18 cellular contexts compared by ENCODE assay signal in genomic region chr2:85389139-85389538, GRCh38. TPM values are rescaled to one million over a fixed set of nuclear protein-coding genes. Genes with fewer than 3 reads are reported as not detected.
A peak's percentile ranks its signal among the peaks of the same experiment; 100 is the strongest.
DNase-seq lines count a peak whose midpoint lies in the region; ATAC-seq and TF ChIP-seq lines count a peak whose summit lies in the region.
"Had no signal": no experiment of that assay in that cellular context is flagged by ENCODE, and none has a peak within 500 bp of the region (broad histone marks: within the 10 kb centered on the region; RNA-seq: fewer than 3 reads in every experiment).

No MANE protein-coding gene starts in this region.

- intact Hi-C loops in adrenal gland (cut with DNase I), result no loop called here
- intact Hi-C loops in activated CD8-positive, alpha-beta T cell treated with anti-CD3 and anti-CD28 coated beads for 36 hours (cut with micrococcal nuclease), result no loop called here

- POLR2A ChIA-PET in activated CD8-positive, alpha-beta T cell treated with anti-CD3 and anti-CD28 coated beads for 36 hours (lab: Charles Lee), result interaction anchor here (1.1 to 1.9 kb wide), 5 partner anchors 34 to 157 kb away, joined by 3 to 6 read pairs (median 3); partner anchors contain the start of genes ELMOD3, MAT2A and RETSAT

- H3K27me3 ChIP-seq in endodermal cell (ENCODE audit: control insufficient read depth, insufficient read depth, low read length, poor library complexity, severe bottlenecking) (no peaks in the 10 kb centered on the region), adrenal gland (no peaks in the 10 kb centered on the region)

- H3K36me3 Mint-ChIP-seq in activated T-cell treated with anti-CD3 and anti-CD28 coated beads, Interleukin-2, amount 50 U/mL, for 24 hours (ENCODE audit: low read depth), result peaks cover 52% of the 10 kb centered on the region
- H3K36me3 Mint-ChIP-seq in IgD-negative memory B cell (peaks cover 3% of the 10 kb centered on the region), endodermal cell (ENCODE audit: low read depth) (peaks cover 10% of the 10 kb centered on the region)
- peaks cover 40% of the 10 kb centered on the region for H3K36me3 Mint-ChIP-seq in stimulated activated memory B cell treated with anti-CD40 and anti-IgM and Interleukin-4, amounts not matched to agents 10 μg/mL and 1 μg/mL and 100 μg/mL, for 72 hours
- no peaks in the 10 kb centered on the region for H3K36me3 Mint-ChIP-seq in activated CD8-positive, alpha-beta T cell treated with anti-CD3 and anti-CD28 coated beads for 36 hours (ENCODE audit: low read depth)

- H3K4me3 ChIP-seq in endodermal cell (ENCODE audit: low read length) (no peak overlapping the region), adrenal gland (no peak overlapping the region)
- H3K4me3 ChIP-seq: GM12878 had no signal

- H3K27ac ChIP-seq in endodermal cell (ENCODE audit: low read depth, low read length) (peak overlapping the region; percentile 51), adrenal gland (no peak overlapping the region)

- H3K4me1 ChIP-seq in endodermal cell (ENCODE audit: control insufficient read depth, insufficient read depth, low read length) (peaks cover 2% of the 10 kb centered on the region), adrenal gland (replicated peaks in 1 of 2) (peaks cover 0 to 3% of the 10 kb centered on the region in 2 donors)

- CTCF ChIA-PET in activated CD8-positive, alpha-beta T cell treated with anti-CD3 and anti-CD28 coated beads for 36 hours (lab: Charles Lee), result interaction anchor here (1.0 to 8.7 kb wide), 8 partner anchors 19 to 248 kb away, joined by 3 to 108 read pairs (median 4); partner anchors contain the start of gene SH2D6

- DNase-seq in activated T-cell treated with anti-CD3 and anti-CD28 coated beads, Interleukin-2, amount 50 U/mL, for 24 hours, result no peak
- no peak for DNase-seq in activated T-cell treated with anti-CD3 and anti-CD28 coated beads, Interleukin-2, amount 50 U/mL, for 1 hour
- DNase-seq in endodermal cell, result no peak
- no peak for DNase-seq in adrenal gland
- no peak for DNase-seq in activated CD8-positive, alpha-beta T cell treated with anti-CD3 and anti-CD28 coated beads for 36 hours
- no peak for DNase-seq in middle frontal gyrus (ENCODE audit: extremely low spot score, low spot score)
- DNase-seq: C1 segment of cervical spinal cord, GDM1, GOT3, NCI-H1048, NCI-H1436 treated with DMSO at 0.1 percent for 48 hours, NCI-H2029 treated with DMSO at 0.1 percent for 48 hours, NCI-H510A, NCI-H774, PC-3 had no signal

- peaks cover 19% of the 10 kb centered on the region for H3K36me3 ChIP-seq in endodermal cell (ENCODE audit: control insufficient read depth, insufficient read depth, low read length)
- H3K36me3 ChIP-seq in adrenal gland (replicated peaks in 1 of 2), result peaks cover 0 to 60% of the 10 kb centered on the region in 2 donors

- TF ChIP-seq POLR2A in adrenal gland (IDR thresholded peaks at IDR 0.05), result no peak

- H3K4me3 Mint-ChIP-seq in activated T-cell treated with anti-CD3 and anti-CD28 coated beads, Interleukin-2, amount 50 U/mL, for 24 hours, result no peak overlapping the region
- H3K4me3 Mint-ChIP-seq in IgD-negative memory B cell, result no peak overlapping the region
- no peak overlapping the region for H3K4me3 Mint-ChIP-seq in endodermal cell
- no peak overlapping the region for H3K4me3 Mint-ChIP-seq in stimulated activated memory B cell treated with anti-CD40 and anti-IgM and Interleukin-4, amounts not matched to agents 10 μg/mL and 1 μg/mL and 100 μg/mL, for 72 hours
- no peak overlapping the region for H3K4me3 Mint-ChIP-seq in activated CD8-positive, alpha-beta T cell treated with anti-CD3 and anti-CD28 coated beads for 36 hours

- no peak for ATAC-seq in stimulated activated memory B cell treated with anti-CD40 and anti-IgM and Interleukin-4, amounts not matched to agents 10 μg/mL and 1 μg/mL and 100 μg/mL, for 72 hours
- ATAC-seq in activated CD8-positive, alpha-beta T cell treated with anti-CD3 and anti-CD28 coated beads for 36 hours, result no peak
- ATAC-seq: GM12878, PC-3 had no signal

- H3K27ac Mint-ChIP-seq in activated T-cell treated with anti-CD3 and anti-CD28 coated beads, Interleukin-2, amount 50 U/mL, for 24 hours, result peak overlapping the region; percentile 7
- peak overlapping the region; percentile 17 to 87 (median 56) for H3K27ac Mint-ChIP-seq in IgD-negative memory B cell
- no peak overlapping the region for H3K27ac Mint-ChIP-seq in endodermal cell
- peak overlapping the region; percentile 83 for H3K27ac Mint-ChIP-seq in stimulated activated memory B cell treated with anti-CD40 and anti-IgM and Interleukin-4, amounts not matched to agents 10 μg/mL and 1 μg/mL and 100 μg/mL, for 72 hours
- H3K27ac Mint-ChIP-seq in activated CD8-positive, alpha-beta T cell treated with anti-CD3 and anti-CD28 coated beads for 36 hours, result no peak overlapping the region

- no peaks in the 10 kb centered on the region for H3K9me3 ChIP-seq in endodermal cell (ENCODE audit: control insufficient read depth, low read length)
- no peaks in the 10 kb centered on the region for H3K9me3 ChIP-seq in adrenal gland (replicated peaks in 1 of 3)

- H3K27me3 Mint-ChIP-seq in activated T-cell treated with anti-CD3 and anti-CD28 coated beads, Interleukin-2, amount 50 U/mL, for 24 hours, result no peaks in the 10 kb centered on the region
- H3K27me3 Mint-ChIP-seq in IgD-negative memory B cell, result no peaks in the 10 kb centered on the region
- H3K27me3 Mint-ChIP-seq in endodermal cell (ENCODE audit: insufficient read depth), result no peaks in the 10 kb centered on the region
- H3K27me3 Mint-ChIP-seq in stimulated activated memory B cell treated with anti-CD40 and anti-IgM and Interleukin-4, amounts not matched to agents 10 μg/mL and 1 μg/mL and 100 μg/mL, for 72 hours, result no peaks in the 10 kb centered on the region
- H3K27me3 Mint-ChIP-seq in activated CD8-positive, alpha-beta T cell treated with anti-CD3 and anti-CD28 coated beads for 36 hours, result no peaks in the 10 kb centered on the region

- no peak for TF ChIP-seq CTCF in endodermal cell (conservative IDR thresholded peaks at IDR 0.05)
- no peak for TF ChIP-seq CTCF in adrenal gland (IDR thresholded peaks at IDR 0.05)
- no peak for TF ChIP-seq CTCF in activated CD8-positive, alpha-beta T cell treated with anti-CD3 and anti-CD28 coated beads for 36 hours (IDR thresholded peaks at IDR 0.05)

- WGBS in endodermal cell (ENCODE audit: insufficient coverage in 1 of 2, insufficient read length in 1 of 2), 2 experiments, result 92 to 95% methylated on average over 6 to 9 of the region's 9 CpGs
- WGBS in adrenal gland, 4 donors, result 85 to 90% (median 88%) methylated on average over 8 to 9 of the region's 9 CpGs

- H3K4me1 Mint-ChIP-seq in activated T-cell treated with anti-CD3 and anti-CD28 coated beads, Interleukin-2, amount 50 U/mL, for 24 hours (ENCODE audit: low read depth), result peaks cover 13% of the 10 kb centered on the region
- peaks cover 14 to 34% (median 18%) of the 10 kb centered on the region in 3 donors for H3K4me1 Mint-ChIP-seq in IgD-negative memory B cell
- H3K4me1 Mint-ChIP-seq in endodermal cell, result peaks cover 20% of the 10 kb centered on the region
- peaks cover 38% of the 10 kb centered on the region for H3K4me1 Mint-ChIP-seq in stimulated activated memory B cell treated with anti-CD40 and anti-IgM and Interleukin-4, amounts not matched to agents 10 μg/mL and 1 μg/mL and 100 μg/mL, for 72 hours
- peaks cover 3% of the 10 kb centered on the region for H3K4me1 Mint-ChIP-seq in activated CD8-positive, alpha-beta T cell treated with anti-CD3 and anti-CD28 coated beads for 36 hours (ENCODE audit: low read depth)

- H3K9ac ChIP-seq in endodermal cell (ENCODE audit: extremely low read depth, low read length, poor library complexity, severe bottlenecking), result no peak overlapping the region

- H3K9me3 Mint-ChIP-seq in activated T-cell treated with anti-CD3 and anti-CD28 coated beads, Interleukin-2, amount 50 U/mL, for 24 hours, result no peaks in the 10 kb centered on the region
- no peaks in the 10 kb centered on the region for H3K9me3 Mint-ChIP-seq in IgD-negative memory B cell
- H3K9me3 Mint-ChIP-seq in endodermal cell, result no peaks in the 10 kb centered on the region
- H3K9me3 Mint-ChIP-seq in stimulated activated memory B cell treated with anti-CD40 and anti-IgM and Interleukin-4, amounts not matched to agents 10 μg/mL and 1 μg/mL and 100 μg/mL, for 72 hours, result no peaks in the 10 kb centered on the region
- no peaks in the 10 kb centered on the region for H3K9me3 Mint-ChIP-seq in activated CD8-positive, alpha-beta T cell treated with anti-CD3 and anti-CD28 coated beads for 36 hours

RNA-seq across cellular contexts. Expression of gene CAPG, which starts 21.0 kb away (rescaled TPM):
- polyA plus RNA-seq in IgD-negative memory B cell (542 TPM), adrenal gland (100 to 1,000 TPM in 1 of 3 donors, 10 to 100 TPM in 2; 13.8 to 192 (median 71.2) TPM)
- total RNA-seq in endodermal cell (100 to 1,000 TPM; 104 to 119 TPM), adrenal gland (100 to 1,000 TPM in 1 of 8 donors, 10 to 100 TPM in 7; 17.5 to 104 (median 41.4) TPM)
- polyA plus RNA-seq in endodermal cell (2013, experiment 1 of 2), result 30.9 TPM
- 30.1 TPM for polyA plus RNA-seq in endodermal cell (2013, experiment 2 of 2)
- total RNA-seq in activated CD8-positive, alpha-beta T cell treated with anti-CD3 and anti-CD28 coated beads for 36 hours, result 10 to 100 TPM; 18.7 to 19.3 TPM

RNA-seq across cellular contexts. Expression of gene SH2D6, which starts 29.4 kb away (rescaled TPM):
- polyA plus RNA-seq in IgD-negative memory B cell, result not detected
- 1 to 10 TPM in 1 of 2 donors, under 1 TPM in 1; 0.68 to 1.1 TPM for total RNA-seq in endodermal cell
- 0.28 TPM for polyA plus RNA-seq in endodermal cell (2013, experiment 1 of 2)
- 0.70 TPM for polyA plus RNA-seq in endodermal cell (2013, experiment 2 of 2)
- 1 to 10 TPM in 1 of 8 donors, under 1 TPM in 2, not detected in 5; 0.69 to 1.4 (median 0.74) TPM for total RNA-seq in adrenal gland
- polyA plus RNA-seq in adrenal gland, result 1 to 10 TPM in 2 of 3 donors, under 1 TPM in 1; 0.53 to 4.2 (median 1.3) TPM
- total RNA-seq in activated CD8-positive, alpha-beta T cell treated with anti-CD3 and anti-CD28 coated beads for 36 hours, result under 1 TPM; 0.77 to 0.96 TPM
- total RNA-seq: PC-3 had no signal

RNA-seq across cellular contexts. Expression of gene ELMOD3, which starts 34.6 kb away (rescaled TPM):
- polyA plus RNA-seq in IgD-negative memory B cell (16.0 TPM), adrenal gland (10 to 100 TPM; 18.9 to 69.0 (median 63.1) TPM)
- total RNA-seq in endodermal cell (10 to 100 TPM; 12.4 to 18.9 TPM), adrenal gland (10 to 100 TPM; 12.3 to 37.0 (median 25.3) TPM)
- 19.1 TPM for polyA plus RNA-seq in endodermal cell (2013, experiment 1 of 2)
- 19.3 TPM for polyA plus RNA-seq in endodermal cell (2013, experiment 2 of 2)
- 10 to 100 TPM; 11.8 to 13.0 TPM for total RNA-seq in activated CD8-positive, alpha-beta T cell treated with anti-CD3 and anti-CD28 coated beads for 36 hours

RNA-seq across cellular contexts. Expression of gene RETSAT, which starts 34.8 kb away (rescaled TPM):
- polyA plus RNA-seq in IgD-negative memory B cell (10.6 TPM), adrenal gland (100 to 1,000 TPM in 1 of 3 donors, 10 to 100 TPM in 2; 26.1 to 209 (median 60.7) TPM)
- total RNA-seq in endodermal cell (10 to 100 TPM; 12.7 to 19.7 TPM), adrenal gland (100 to 1,000 TPM in 7 of 8 donors, 10 to 100 TPM in 1; 93.8 to 178 (median 131) TPM)
- polyA plus RNA-seq in endodermal cell (2013, experiment 1 of 2), result 11.9 TPM
- polyA plus RNA-seq in endodermal cell (2013, experiment 2 of 2), result 12.8 TPM
- 10 to 100 TPM; 21.3 to 22.9 TPM for total RNA-seq in activated CD8-positive, alpha-beta T cell treated with anti-CD3 and anti-CD28 coated beads for 36 hours

Comparison
In these comparisons a context has a peak if more than half of its experiments do, and no peak if none do; other contexts are left out.
1. H3K27ac Mint-ChIP-seq: peak in activated T-cell treated with anti-CD3 and anti-CD28 coated beads, Interleukin-2, amount 50 U/mL, for 24 hours (single experiment), IgD-negative memory B cell (3 of 3) and stimulated activated memory B cell treated with anti-CD40 and anti-IgM and Interleukin-4, amounts not matched to agents 10 μg/mL and 1 μg/mL and 100 μg/mL, for 72 hours (single experiment); none in endodermal cell (single experiment) and activated CD8-positive, alpha-beta T cell treated with anti-CD3 and anti-CD28 coated beads for 36 hours (single experiment).